Comparison of ENCODE assay signal across 1 cellular context in genomic region chr12:70664463-70664862, GRCh38.
TF ChIP-seq lines count a peak whose summit lies in the region.

No MANE protein-coding gene starts in this region.

TF ChIP-seq in SK-N-SH, 30 proteins besides CTCF, POLR2A, EP300 and RAD21 (continued from another document):
- TF ChIP-seq, protein P1, sequence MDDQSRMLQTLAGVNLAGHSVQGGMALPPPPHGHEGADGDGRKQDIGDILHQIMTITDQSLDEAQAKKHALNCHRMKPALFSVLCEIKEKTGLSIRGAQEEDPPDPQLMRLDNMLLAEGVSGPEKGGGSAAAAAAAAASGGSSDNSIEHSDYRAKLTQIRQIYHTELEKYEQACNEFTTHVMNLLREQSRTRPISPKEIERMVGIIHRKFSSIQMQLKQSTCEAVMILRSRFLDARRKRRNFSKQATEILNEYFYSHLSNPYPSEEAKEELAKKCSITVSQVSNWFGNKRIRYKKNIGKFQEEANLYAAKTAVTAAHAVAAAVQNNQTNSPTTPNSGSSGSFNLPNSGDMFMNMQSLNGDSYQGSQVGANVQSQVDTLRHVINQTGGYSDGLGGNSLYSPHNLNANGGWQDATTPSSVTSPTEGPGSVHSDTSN (IDR thresholded peaks at IDR 0.05) = no peak
- TF ChIP-seq RXRA (IDR thresholded peaks at IDR 0.05; ENCODE audit: borderline replicate concordance, low read depth) = no peak
- no peak for TF ChIP-seq ELF1 (IDR thresholded peaks at IDR 0.05)
- TF ChIP-seq SIN3A (IDR thresholded peaks at IDR 0.05; ENCODE audit: borderline replicate concordance, low read depth, low read length) = no peak
- TF ChIP-seq GATA2 (CRISPR knock-in tag; IDR thresholded peaks at IDR 0.05) = no peak
- no peak for TF ChIP-seq CHD2 (IDR thresholded peaks at IDR 0.05; ENCODE audit: low read length, partially characterized antibody)
TF ChIP-seq in SK-N-SH: peak in this region for 0.
